Comparison of ENCODE assay signal across 1 cellular context in genomic region chr9:128115187-128116103, GRCh38.
TF ChIP-seq lines count a peak whose summit lies in the region.

No MANE protein-coding gene starts in this region.

TF ChIP-seq in HepG2, 621 proteins besides CTCF, POLR2A, EP300 and RAD21 (continued from another document and continues in another):
- TF ChIP-seq ZNF770 (CRISPR knock-in tag; IDR thresholded peaks at IDR 0.05) = no peak
- TF ChIP-seq SIX4 (CRISPR knock-in tag; IDR thresholded peaks at IDR 0.05) = 0 out of 2 replicates have a peak, but pooled peaks have one; percentile 36
- peak; percentile 100 for TF ChIP-seq RXRB (CRISPR knock-in tag; IDR thresholded peaks at IDR 0.05; ENCODE audit: borderline replicate concordance)
- TF ChIP-seq ESRRA (CRISPR knock-in tag; IDR thresholded peaks at IDR 0.05; ENCODE audit: low read depth) = peak; percentile 89
- peak; percentile 67 for TF ChIP-seq ZMYM4 (CRISPR knock-in tag; IDR thresholded peaks at IDR 0.05)
- no peak for TF ChIP-seq LRRFIP1 (CRISPR knock-in tag; conservative IDR thresholded peaks at IDR 0.05)
- no peak for TF ChIP-seq ZFP1 (CRISPR knock-in tag; IDR thresholded peaks at IDR 0.05)
- TF ChIP-seq SNAPC4 (CRISPR knock-in tag; IDR thresholded peaks at IDR 0.05) = 0 out of 2 replicates have a peak, but pooled peaks have one; percentile 60
- TF ChIP-seq MYC (CRISPR knock-in tag; IDR thresholded peaks at IDR 0.05; ENCODE audit: borderline replicate concordance) = peak; percentile 78; the same call in 1 of the 2 replicates
- TF ChIP-seq HOXA9 (CRISPR knock-in tag; IDR thresholded peaks at IDR 0.05; ENCODE audit: borderline replicate concordance) = no peak
- TF ChIP-seq ZNF513 (CRISPR knock-in tag; conservative IDR thresholded peaks at IDR 0.05) = no peak
- TF ChIP-seq ZNF205 (CRISPR knock-in tag; IDR thresholded peaks at IDR 0.05) = peak; percentile 87
- TF ChIP-seq YEATS2 (CRISPR knock-in tag; IDR thresholded peaks at IDR 0.05; ENCODE audit: borderline replicate concordance) = peak; percentile 63; the same call in 1 of the 2 replicates
- TF ChIP-seq ZNF18 (CRISPR knock-in tag; IDR thresholded peaks at IDR 0.05; ENCODE audit: insufficient replicate concordance) = peak; percentile 99
- peak; percentile 71; the same call in 1 of the 2 replicates for TF ChIP-seq ZNF639 (CRISPR knock-in tag; conservative IDR thresholded peaks at IDR 0.05)
- TF ChIP-seq ZBTB34 (CRISPR knock-in tag; IDR thresholded peaks at IDR 0.05) = peak; percentile 78
- TF ChIP-seq ZNF275 (CRISPR knock-in tag; IDR thresholded peaks at IDR 0.05; ENCODE audit: borderline replicate concordance) = no peak
- peak; percentile 77; the same call in 1 of the 2 replicates for TF ChIP-seq ZNF431 (CRISPR knock-in tag; IDR thresholded peaks at IDR 0.05; ENCODE audit: borderline replicate concordance, low read depth)
- peak; percentile 78 for TF ChIP-seq THAP11 (CRISPR knock-in tag; IDR thresholded peaks at IDR 0.05)
- 0 out of 2 replicates have a peak, but pooled peaks have one; percentile 66 for TF ChIP-seq PAWR (CRISPR knock-in tag; IDR thresholded peaks at IDR 0.05; ENCODE audit: borderline replicate concordance)
- peak; percentile 95 for TF ChIP-seq ERF (CRISPR knock-in tag; IDR thresholded peaks at IDR 0.05)
- peak; percentile 90 for TF ChIP-seq HINFP (CRISPR knock-in tag; IDR thresholded peaks at IDR 0.05; ENCODE audit: low read depth)
- peak; percentile 70; the same call in 1 of the 2 replicates for TF ChIP-seq ATF6 (CRISPR knock-in tag; conservative IDR thresholded peaks at IDR 0.05)
- TF ChIP-seq XBP1 (CRISPR knock-in tag; IDR thresholded peaks at IDR 0.05) = no peak
- TF ChIP-seq ZKSCAN1 (IDR thresholded peaks at IDR 0.05; ENCODE audit: low read length) = no peak
- TF ChIP-seq E2F5 (CRISPR knock-in tag; conservative IDR thresholded peaks at IDR 0.05) = no peak
- TF ChIP-seq GRHL1 (CRISPR knock-in tag; conservative IDR thresholded peaks at IDR 0.05) = no peak
- TF ChIP-seq ZNF44 (CRISPR knock-in tag; IDR thresholded peaks at IDR 0.05) = no peak
